20 cellular contexts compared by ENCODE assay signal in genomic region chr1:54559111-54559548, GRCh38. TPM values are rescaled to one million over a fixed set of nuclear protein-coding genes. Genes with fewer than 3 reads are reported as not detected.
DNase-seq lines count a peak whose midpoint lies in the region; ATAC-seq and TF ChIP-seq lines count a peak whose summit lies in the region.
"Had no signal": no experiment of that assay in that cellular context is flagged by ENCODE, and none has a peak within 500 bp of the region (broad histone marks: within the 10 kb centered on the region; RNA-seq: fewer than 3 reads in every experiment).

No MANE protein-coding gene starts in this region.

- peaks cover 5 to 21% of the 10 kb centered on the region in 2 experiments; a peak in 2 of 4 replicates for H3K4me1 ChIP-seq in SK-N-SH (ENCODE audit: control insufficient read depth in 1 of 2, insufficient read depth in 2 of 2, low read depth in 1 of 2, low read length in 1 of 2)
- H3K4me1 ChIP-seq in gastroesophageal sphincter = peaks cover 9 to 36% (median 10%) of the 10 kb centered on the region in 3 donors
- no peaks in the 10 kb centered on the region for H3K4me1 ChIP-seq in lower lobe of right lung
- no peaks in the 10 kb centered on the region for H3K4me1 ChIP-seq in upper lobe of right lung

- ATAC-seq in gastroesophageal sphincter (no peak), lower lobe of right lung (peak; percentile 9 to 34), upper lobe of right lung (peak; percentile 27), HG02571 (IDR thresholded peaks at IDR 0.05; ENCODE audit: unreplicated experiment) (no peak), GM18907 (IDR thresholded peaks at IDR 0.05; ENCODE audit: unreplicated experiment) (no peak)
- ATAC-seq: activated CD8-positive, alpha-beta T cell treated with anti-CD3 and anti-CD28 coated beads for 36 hours; body of pancreas; stimulated activated memory B cell treated with anti-CD40 and anti-IgM and Interleukin-4, amounts not matched to agents 10 μg/mL and 1 μg/mL and 100 μg/mL, for 72 hours had no signal

- H3K4me2 ChIP-seq in SK-N-SH = no peak overlapping the region

- POLR2A ChIA-PET in SK-N-SH (lab: Yijun Ruan, JAX) = interaction anchor here (2.6 kb wide), 1 partner anchor 11 kb away, joined by 13 read pairs; the partner anchor contains the start of gene ACOT11

- no peak for DNase-seq in SK-N-SH
- no peak for DNase-seq in lower lobe of right lung
- peak; percentile 54 for DNase-seq in upper lobe of right lung
- DNase-seq in activated naive CD4-positive, alpha-beta T cell (lab: John Stamatoyannopoulos, UW) = no peak
- DNase-seq: activated B cell treated with CpG ODN at 0.5 μM for 24 hours; activated CD8-positive, alpha-beta T cell treated with anti-CD3 and anti-CD28 coated beads for 36 hours; activated effector memory CD4-positive, alpha-beta T cell treated with anti-CD3 and anti-CD28 coated beads, Interleukin-2, amount 50 U/mL, for 16 hours; body of pancreas; CD4-positive, CD25-positive, alpha-beta regulatory T cell; effector CD4-positive, alpha-beta T cell; EL; foreskin fibroblast; NCI-H187; stimulated activated CD4-positive, alpha-beta T cell treated with anti-CD3 and anti-CD28 coated beads, Interleukin-2, amount 100 ng/mL, for 48 hours; SW 1271 had no signal

- H3K9ac ChIP-seq in SK-N-SH = no peak overlapping the region

- H2AFZ ChIP-seq in SK-N-SH (ENCODE audit: low read depth) = no peak overlapping the region

- H3K79me2 ChIP-seq in SK-N-SH (ENCODE audit: insufficient read depth) = no peaks in the 10 kb centered on the region

- H3K27ac ChIP-seq in SK-N-SH (ENCODE audit: low read depth in 2 of 2, low read length in 1 of 2) (peak overlapping the region; percentile 30 to 53; a peak in 3 of 4 replicates), gastroesophageal sphincter (peak overlapping the region; percentile 11 to 78 (median 74)), lower lobe of right lung (no peak overlapping the region), upper lobe of right lung (no peak overlapping the region)
- H3K27ac ChIP-seq: body of pancreas had no signal

- intact Hi-C loops in lower lobe of right lung (cut with DNase I) = no loop called here
- intact Hi-C loops in upper lobe of right lung (cut with DNase I) = no loop called here

- TF ChIP-seq CTCF in SK-N-SH (IDR thresholded peaks at IDR 0.05) (no peak), gastroesophageal sphincter (IDR thresholded peaks at IDR 0.05) (no peak), lower lobe of right lung (IDR thresholded peaks at IDR 0.05) (no peak), upper lobe of right lung (IDR thresholded peaks at IDR 0.05) (no peak)

- TF ChIP-seq EP300 in SK-N-SH (IDR thresholded peaks at IDR 0.05; ENCODE audit: borderline replicate concordance in 1 of 2, low read depth in 1 of 2, low read length in 1 of 2) (no peak), gastroesophageal sphincter (IDR thresholded peaks at IDR 0.05) (no peak)

- no peaks in the 10 kb centered on the region for H3K9me2 ChIP-seq in SK-N-SH

- H3K27me3 ChIP-seq in SK-N-SH (ENCODE audit: insufficient read depth) (no peaks in the 10 kb centered on the region), gastroesophageal sphincter (no peaks in the 10 kb centered on the region), lower lobe of right lung (ENCODE audit: low read depth) (no peaks in the 10 kb centered on the region), upper lobe of right lung (no peaks in the 10 kb centered on the region)
- H3K27me3 ChIP-seq: body of pancreas had no signal

- TF ChIP-seq POLR2A in gastroesophageal sphincter (IDR thresholded peaks at IDR 0.05) = no peak

- no CpG with 5 or more reads among the region's 9 CpGs for WGBS in SK-N-SH (ENCODE audit: low lambda C conversion rate)
- 27 to 50% methylated on average over 1 to 3 of the region's 9 CpGs for WGBS in gastroesophageal sphincter (ENCODE audit: low coverage in 1 of 2), 2 donors

- no peaks in the 10 kb centered on the region for H4K20me1 ChIP-seq in SK-N-SH (ENCODE audit: insufficient read depth)

- no peak overlapping the region for H3K4me3 ChIP-seq in SK-N-SH (ENCODE audit: low read depth in 2 of 2, low read length in 1 of 2)
- no peak overlapping the region for H3K4me3 ChIP-seq in gastroesophageal sphincter
- no peak overlapping the region for H3K4me3 ChIP-seq in lower lobe of right lung
- no peak overlapping the region for H3K4me3 ChIP-seq in upper lobe of right lung
- H3K4me3 ChIP-seq: body of pancreas, thoracic aorta had no signal

- no peaks in the 10 kb centered on the region for H3F3A ChIP-seq in SK-N-SH (replicated peaks; ENCODE audit: insufficient read depth)

- no peak for TF ChIP-seq RAD21 in SK-N-SH (IDR thresholded peaks at IDR 0.05; ENCODE audit: low read length)

- H3K36me3 ChIP-seq in SK-N-SH (replicated peaks in 1 of 2; ENCODE audit: control insufficient read depth in 1 of 2, insufficient read depth in 2 of 2, low read length in 1 of 2) (no peaks in the 10 kb centered on the region), gastroesophageal sphincter (no peaks in the 10 kb centered on the region), lower lobe of right lung (no peaks in the 10 kb centered on the region), upper lobe of right lung (no peaks in the 10 kb centered on the region)
- H3K36me3 ChIP-seq: thoracic aorta had no signal

- CTCF ChIA-PET in SK-N-SH (lab: Yijun Ruan, JAX) = interaction anchor here (1.9 to 4.6 kb wide), 3 partner anchors 9 to 70 kb away, joined by 5 to 25 read pairs (median 11); partner anchors contain the start of gene ACOT11

- no peaks in the 10 kb centered on the region for H3K9me3 ChIP-seq in SK-N-SH
- H3K9me3 ChIP-seq in gastroesophageal sphincter = no peaks in the 10 kb centered on the region
- peaks cover 4% of the 10 kb centered on the region for H3K9me3 ChIP-seq in lower lobe of right lung
- no peaks in the 10 kb centered on the region for H3K9me3 ChIP-seq in upper lobe of right lung
- H3K9me3 ChIP-seq: body of pancreas, thoracic aorta had no signal

TF ChIP-seq in SK-N-SH, 30 proteins besides CTCF, POLR2A, EP300 and RAD21:
- TF ChIP-seq RXRA (IDR thresholded peaks at IDR 0.05; ENCODE audit: borderline replicate concordance, low read depth) (no peak), YY1 (IDR thresholded peaks at IDR 0.05; ENCODE audit: low read depth) (no peak), FOXJ3 (CRISPR knock-in tag; IDR thresholded peaks at IDR 0.05) (no peak), TAF1 (IDR thresholded peaks at IDR 0.05; ENCODE audit: borderline replicate concordance, low read depth, low read length) (no peak), GATA2 (CRISPR knock-in tag; IDR thresholded peaks at IDR 0.05) (no peak), USF1 (IDR thresholded peaks at IDR 0.05; ENCODE audit: borderline replicate concordance, low read depth) (no peak), EZH2phosphoT487 (IDR thresholded peaks at IDR 0.05; ENCODE audit: borderline replicate concordance, low read depth) (no peak), TEAD4 (IDR thresholded peaks at IDR 0.05; ENCODE audit: borderline replicate concordance, insufficient read depth) (no peak), CHD2 (IDR thresholded peaks at IDR 0.05; ENCODE audit: low read length, partially characterized antibody) (no peak), FOXM1 (IDR thresholded peaks at IDR 0.05; ENCODE audit: low read depth) (no peak), PBX3 (IDR thresholded peaks at IDR 0.05) (no peak), SMC3 (IDR thresholded peaks at IDR 0.05; ENCODE audit: low read depth, low read length) (no peak), NRF1 (IDR thresholded peaks at IDR 0.05; ENCODE audit: low read depth, low read length) (no peak), NFIC (IDR thresholded peaks at IDR 0.05; ENCODE audit: borderline replicate concordance) (no peak), RFX5 (IDR thresholded peaks at IDR 0.05; ENCODE audit: low read length) (no peak), ELF1 (IDR thresholded peaks at IDR 0.05) (no peak), IRF3 (IDR thresholded peaks at IDR 0.05; ENCODE audit: low read depth, low read length) (no peak)
TF ChIP-seq in SK-N-SH: peak in this region for 0.

RNA-seq across cellular contexts. Expression of gene ACOT11, which starts 11.1 kb away (rescaled TPM):
- 6.9 and 7.2 TPM in 2 replicates for polyA plus RNA-seq in SK-N-SH (2012; rRNA removed)
- 2.2 and 3.3 TPM in 2 replicates for polyA plus RNA-seq in SK-N-SH (2012; cell fraction: cytosol; rRNA removed)
- polyA plus RNA-seq in SK-N-SH (2012; cell fraction: nucleus; rRNA removed) = 18.0 and 20.4 TPM in 2 replicates
- total RNA-seq in gastroesophageal sphincter = 10 to 100 TPM in 3 of 4 donors, 1 to 10 TPM in 1; 4.4 to 40.5 (median 10.9) TPM
- 5.0 TPM for total RNA-seq in lower lobe of right lung
- total RNA-seq in upper lobe of right lung = 5.0 TPM

Comparison
In these comparisons a context has a peak if more than half of its experiments do, and no peak if none do; other contexts are left out.
1. H3K27ac ChIP-seq: peak in SK-N-SH (2 of 2) and gastroesophageal sphincter (4 of 4); none in lower lobe of right lung (single experiment) and upper lobe of right lung (single experiment).
2. ATAC-seq: peak in lower lobe of right lung (2 of 2) and upper lobe of right lung (single experiment); none in gastroesophageal sphincter (single experiment), HG02571 (single experiment) and GM18907 (single experiment).